ENCODE assay signal across 21 cellular contexts in the genomic region with DNA sequence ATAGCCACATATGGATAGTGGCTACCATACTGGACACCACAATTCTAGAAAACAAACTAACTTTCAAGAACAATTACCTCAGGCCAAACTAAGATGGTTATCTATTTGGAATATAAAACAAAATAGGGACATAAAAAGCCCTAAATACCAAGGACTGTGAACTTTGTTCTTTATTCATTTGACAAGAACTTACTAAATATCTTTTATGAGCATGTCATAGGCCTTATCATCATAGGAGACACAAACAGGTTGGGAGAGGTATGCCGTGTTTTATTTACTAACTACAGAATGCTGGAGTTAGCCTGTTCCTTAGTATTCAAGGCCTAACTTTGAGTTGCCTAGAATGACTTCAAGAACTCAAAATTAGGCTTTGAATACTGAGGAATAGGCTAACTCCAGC. TPM values are rescaled to one million over a fixed set of nuclear protein-coding genes. Genes with fewer than 3 reads are reported as not detected.
DNase-seq lines count a peak whose midpoint lies in the region; ATAC-seq and TF ChIP-seq lines count a peak whose summit lies in the region.
"Had no signal": no experiment of that assay in that cellular context is flagged by ENCODE, and none has a peak within 500 bp of the region (broad histone marks: within the 10 kb centered on the region; RNA-seq: fewer than 3 reads in every experiment).

No MANE protein-coding gene starts in this region.

- POLR2A ChIA-PET in MCF 10A (lab: Yijun Ruan, JAX) = interaction anchor here (0.6 to 3.2 kb wide), 7 partner anchors 10 to 167 kb away, joined by 3 to 15 read pairs (median 3); a partner anchor contains a TSS

- no peak overlapping the region for H3K4me3 ChIP-seq in breast epithelium
- no peak overlapping the region for H3K4me3 ChIP-seq in brain microvascular endothelial cell (ENCODE audit: low read depth, low read length)
- no peak overlapping the region for H3K4me3 ChIP-seq in subcutaneous abdominal adipose tissue (ENCODE audit: low read depth in 1 of 5, low read length in 5 of 5)
- H3K4me3 ChIP-seq: GM23338 had no signal

- H3K36me3 Mint-ChIP-seq in MCF 10A (ENCODE audit: insufficient read depth, unreplicated experiment) = peaks cover 29% of the 10 kb centered on the region

- H3K27ac ChIP-seq in breast epithelium = no peak overlapping the region
- H3K27ac ChIP-seq in brain microvascular endothelial cell = peak overlapping the region; percentile 97
- H3K27ac ChIP-seq in subcutaneous abdominal adipose tissue (ENCODE audit: low read depth, low read length) = peak overlapping the region; percentile 82

- no peak for TF ChIP-seq CTCF in MCF 10A (IDR thresholded peaks at IDR 0.05; ENCODE audit: unreplicated experiment)
- no peak for TF ChIP-seq CTCF in breast epithelium (IDR thresholded peaks at IDR 0.05)
- no peak for TF ChIP-seq CTCF in brain microvascular endothelial cell (IDR thresholded peaks at IDR 0.05; ENCODE audit: low read depth, low read length, missing control alignments)

- no peaks in the 10 kb centered on the region for H3K27me3 Mint-ChIP-seq in MCF 10A (ENCODE audit: insufficient read depth, unreplicated experiment)
- H3K27me3 Mint-ChIP-seq: B cell; CD4-positive, CD25-positive, alpha-beta regulatory T cell had no signal

- CTCF ChIA-PET in MCF 10A (lab: Yijun Ruan, JAX) = interaction anchor here (0.8 to 7.5 kb wide), 3 partner anchors 10 to 22 kb away, joined by 3 to 56 read pairs (median 3); no protein-coding TSS in a partner anchor

- H3K9me3 ChIP-seq in breast epithelium (no peaks in the 10 kb centered on the region), subcutaneous abdominal adipose tissue (ENCODE audit: control insufficient read depth in 5 of 5, low read length in 5 of 5) (no peaks in the 10 kb centered on the region)

- H3K27me3 ChIP-seq in breast epithelium (no peaks in the 10 kb centered on the region), brain microvascular endothelial cell (replicated peaks) (no peaks in the 10 kb centered on the region), subcutaneous abdominal adipose tissue (ENCODE audit: control insufficient read depth in 5 of 5, insufficient read depth in 4 of 5, low read length in 5 of 5) (no peaks in the 10 kb centered on the region)

- in situ Hi-C loops in brain microvascular endothelial cell (cut with HindIII; ENCODE audit: low pct_ligation_motif_present, low sequenced_read_pairs) = no loop called here

- no TSS peak for BruUV-seq in MCF 10A (replicated peaks; lab: Mats Ljungman, UMichigan)

- peak; percentile 76 for ATAC-seq in left colon

- H3K27ac Mint-ChIP-seq in MCF 10A (ENCODE audit: low read depth, unreplicated experiment) = peak overlapping the region; percentile 79
- H3K27ac Mint-ChIP-seq: B cell, GM23338 had no signal

- no peak for TF ChIP-seq POLR2A in breast epithelium (IDR thresholded peaks at IDR 0.05)

- no peak overlapping the region for H3K4me3 Mint-ChIP-seq in MCF 10A (ENCODE audit: unreplicated experiment)
- H3K4me3 Mint-ChIP-seq: B cell; CD4-positive, CD25-positive, alpha-beta regulatory T cell; GM23338 had no signal

- H3K9ac ChIP-seq in subcutaneous abdominal adipose tissue (ENCODE audit: low read length in 5 of 5) = no peak overlapping the region

- H3K36me3 ChIP-seq in breast epithelium (no peaks in the 10 kb centered on the region), brain microvascular endothelial cell (replicated peaks) (peaks cover 15% of the 10 kb centered on the region), subcutaneous abdominal adipose tissue (ENCODE audit: control insufficient read depth in 5 of 5, insufficient read depth in 5 of 5, low read length in 5 of 5) (peaks cover 8 to 45% (median 28%) of the 10 kb centered on the region in 5 donors)

- peaks cover 23% of the 10 kb centered on the region for H3K4me1 Mint-ChIP-seq in MCF 10A (ENCODE audit: insufficient read depth, unreplicated experiment)
- H3K4me1 Mint-ChIP-seq: B cell had no signal

- DNase-seq in MCF 10A (ENCODE audit: unreplicated experiment) (no peak), breast epithelium (ENCODE audit: low spot score in 2 of 2) (no peak), brain microvascular endothelial cell (no peak), left colon (no peak), GM19238 (ENCODE audit: insufficient read length, low spot score) (no peak), SK-N-DZ (ENCODE audit: low spot score) (no peak), NCI-H774 (lab: John Stamatoyannopoulos, UW) (no peak)
- DNase-seq: 8988T; CD4-positive, CD25-positive, alpha-beta regulatory T cell; COR-L47; DMS 273 treated with DMSO at 0.1 percent for 48 hours; DND-41; NCI-H1105 treated with DMSO at 0.1 percent for 48 hours; NCI-H1694; NCI-H2081 treated with DMSO at 0.1 percent for 48 hours; NCI-H446 treated with DMSO at 0.1 percent for 48 hours; NCI-H69; SIG-M5 had no signal

- no peaks in the 10 kb centered on the region for H3K9me3 Mint-ChIP-seq in MCF 10A (ENCODE audit: unreplicated experiment)
- H3K9me3 Mint-ChIP-seq: CD4-positive, CD25-positive, alpha-beta regulatory T cell; GM23338 had no signal

- intact Hi-C loops in MCF 10A (cut with micrococcal nuclease) = no loop called here
- intact Hi-C loops in breast epithelium (cut with DNase I; ENCODE audit: low total_unique reads) = no loop called here
- intact Hi-C loops in left colon (cut with DNase I, micrococcal nuclease) = no loop called here

- no peaks in the 10 kb centered on the region for H3K4me1 ChIP-seq in breast epithelium
- peaks cover 0 to 18% (median 12%) of the 10 kb centered on the region in 5 donors for H3K4me1 ChIP-seq in subcutaneous abdominal adipose tissue (ENCODE audit: control insufficient read depth in 5 of 5, insufficient read depth in 5 of 5, low read length in 5 of 5)

RNA-seq across cellular contexts. Expression of a gene that starts 32.1 kb away (rescaled TPM):
- total RNA-seq in MCF 10A (2022) = 37.8 and 44.9 TPM in 2 replicates
- 10 to 100 TPM; 25.6 to 33.1 (median 32.9) TPM for total RNA-seq in breast epithelium
- total RNA-seq in left colon = 10 to 100 TPM; 41.7 to 44.3 TPM
- 10.3 and 23.6 TPM in 2 replicates for polyA plus RNA-seq in SK-N-DZ (2014; cell fraction: cytosol; rRNA removed)
- polyA plus RNA-seq in SK-N-DZ (2014; cell fraction: nucleus; rRNA removed) = 63.1 and 93.1 TPM in 2 replicates

Comparison
In these comparisons a context has a peak if more than half of its experiments do, and no peak if none do; other contexts are left out.
1. H3K27ac ChIP-seq: peak in brain microvascular endothelial cell (single experiment) and subcutaneous abdominal adipose tissue (single experiment); none in breast epithelium (0 of 2).